Comparison of ENCODE assay signal across 21 cellular contexts in genomic region chr20:43416591-43417228, GRCh38. TPM values are rescaled to one million over a fixed set of nuclear protein-coding genes. Genes with fewer than 3 reads are reported as not detected.
A peak's percentile ranks its signal among the peaks of the same experiment; 100 is the strongest.
DNase-seq lines count a peak whose midpoint lies in the region; ATAC-seq, FAIRE-seq and TF ChIP-seq lines count a peak whose summit lies in the region.
"Had no signal": no experiment of that assay in that cellular context is flagged by ENCODE, and none has a peak within 500 bp of the region (broad histone marks: within the 10 kb centered on the region; RNA-seq: fewer than 3 reads in every experiment).

No MANE protein-coding gene starts in this region.

- TF ChIP-seq EP300 in HepG2 (IDR thresholded peaks at IDR 0.05; ENCODE audit: low read depth in 2 of 2, low read length in 2 of 2) (no peak), HepG2 (CRISPR knock-in tag; IDR thresholded peaks at IDR 0.05; ENCODE audit: borderline replicate concordance) (no peak)

- H3K4me1 ChIP-seq in HepG2 (ENCODE audit: insufficient read depth, low read length) (no peaks in the 10 kb centered on the region), right lobe of liver (no peaks in the 10 kb centered on the region), RWPE2 (ENCODE audit: insufficient read depth, poor library complexity, severe bottlenecking) (no peaks in the 10 kb centered on the region)
- H3K4me1 ChIP-seq: BLaER1, Caco-2 had no signal

- DNase-seq in HepG2 (ENCODE audit: low spot score): no peak
- DNase-seq in right lobe of liver: no peak
- no peak for DNase-seq in RWPE2 (ENCODE audit: low spot score)
- peak; percentile 83 for DNase-seq in mesenteric fat pad (ENCODE audit: low spot score)
- no peak for DNase-seq in NCI-H1417 (lab: John Stamatoyannopoulos, UW)
- DNase-seq in activated T-cell treated with anti-CD3 and anti-CD28 coated beads for 4 hours: no peak
- no peak for DNase-seq in GM10266 (ENCODE audit: extremely low spot score)
- DNase-seq: Caco-2; CD4-positive, CD25-positive, alpha-beta regulatory T cell; CD8-positive, alpha-beta T cell; DMS153; DND-41; GDM1; GOT3; HCEC 1CT had no signal

- intact Hi-C loops in HepG2 (cut with micrococcal nuclease; ENCODE audit: unreplicated experiment): no loop called here
- intact Hi-C loops in right lobe of liver (cut with DNase I): no loop called here

- ATAC-seq in HepG2: peak; percentile 29
- ATAC-seq in right lobe of liver: no peak
- peak; percentile 28 for ATAC-seq in RWPE2 (ENCODE audit: low read depth)
- ATAC-seq in HG03025 (IDR thresholded peaks at IDR 0.05; ENCODE audit: low FRiP score, unreplicated experiment): no peak
- ATAC-seq: CD8-positive, alpha-beta T cell had no signal

- TF ChIP-seq POLR2A in HepG2 (IDR thresholded peaks at IDR 0.05; ENCODE audit: insufficient read depth in 1 of 2, low read depth in 2 of 2, low read length in 2 of 2) (no peak), right lobe of liver (IDR thresholded peaks at IDR 0.05) (no peak)

- H3K27ac ChIP-seq in HepG2 (ENCODE audit: extremely low read length, insufficient read depth, low read length) (no peak overlapping the region), right lobe of liver (no peak overlapping the region), RWPE2 (ENCODE audit: poor library complexity, severe bottlenecking) (no peak overlapping the region)
- H3K27ac ChIP-seq: 22Rv1, BLaER1, C4-2B had no signal

- POLR2A ChIA-PET in HepG2 (lab: Yijun Ruan, JAX): no interaction called here

- in situ Hi-C loops in HepG2 (cut with HindIII; ENCODE audit: extremely low pct_ligation_motif_present, low pct_unique_long_range_greater_than_20kb): no loop called here

- H3K4me2 ChIP-seq in HepG2 (ENCODE audit: low read depth, low read length): no peak overlapping the region
- H3K4me2 ChIP-seq: BLaER1 had no signal

- H3K4me3 ChIP-seq in HepG2 (replicated peaks in 1 of 3; ENCODE audit: insufficient read depth in 1 of 3, low read depth in 2 of 3, low read length in 3 of 3): no peak overlapping the region
- no peak overlapping the region for H3K4me3 ChIP-seq in right lobe of liver
- H3K4me3 ChIP-seq in RWPE2 (ENCODE audit: severe bottlenecking): no peak overlapping the region
- H3K4me3 ChIP-seq: BLaER1 had no signal

- H3K36me3 ChIP-seq in HepG2 (replicated peaks in 1 of 2; ENCODE audit: control insufficient read depth in 1 of 2, insufficient read depth in 2 of 2, low read length in 2 of 2) (no peaks in the 10 kb centered on the region), right lobe of liver (no peaks in the 10 kb centered on the region), RWPE2 (ENCODE audit: low read depth) (no peaks in the 10 kb centered on the region)
- H3K36me3 ChIP-seq: BLaER1 had no signal

- TF ChIP-seq CTCF in HepG2 (CRISPR knock-in tag; IDR thresholded peaks at IDR 0.05) (no peak), right lobe of liver (IDR thresholded peaks at IDR 0.05) (no peak), RWPE2 (IDR thresholded peaks at IDR 0.05; ENCODE audit: poor library complexity, severe bottlenecking) (no peak), GM10266 (IDR thresholded peaks at IDR 0.05; ENCODE audit: control insufficient read depth, insufficient read depth, low read depth, missing control alignments) (no peak)

- H3K9me3 ChIP-seq in HepG2 (ENCODE audit: low read length): peaks cover 34% of the 10 kb centered on the region
- no peaks in the 10 kb centered on the region for H3K9me3 ChIP-seq in right lobe of liver
- peaks cover 20% of the 10 kb centered on the region for H3K9me3 ChIP-seq in RWPE2 (ENCODE audit: severe bottlenecking)

- no peak overlapping the region for H2AFZ ChIP-seq in HepG2 (ENCODE audit: low read length)

- H3K27me3 ChIP-seq in HepG2 (ENCODE audit: control insufficient read depth in 1 of 2, insufficient read depth in 2 of 2, low read length in 2 of 2) (peaks cover 0 to 6% of the 10 kb centered on the region in 2 experiments; a peak in 1 of 5 replicates), right lobe of liver (no peaks in the 10 kb centered on the region), RWPE2 (ENCODE audit: insufficient read depth, poor library complexity, severe bottlenecking) (peaks cover 16% of the 10 kb centered on the region)
- H3K27me3 ChIP-seq: BLaER1 had no signal

- no peaks in the 10 kb centered on the region for H3K79me2 ChIP-seq in HepG2 (ENCODE audit: insufficient read depth, low read length)

- CTCF ChIA-PET in HepG2 (lab: Yijun Ruan, JAX; ENCODE audit: low intra/inter-chr PET ratio, low total read pairs): no interaction called here

- no peak for FAIRE-seq in HepG2 (lab: Jason Lieb, UNC)
- FAIRE-seq: A204.1, GM12891 had no signal

- no TSS peak for BruUV-seq in HepG2 (replicated peaks; lab: Mats Ljungman, UMichigan)

- WGBS in HepG2 (ENCODE audit: low lambda C conversion rate): 35% methylated on average over 6 of the region's 6 CpGs
- WGBS in right lobe of liver (ENCODE audit: insufficient coverage, low coverage, low lambda C conversion rate, missing lambda C conversion rate): 61% methylated on average over 2 of the region's 6 CpGs

- H4K20me1 ChIP-seq in HepG2 (ENCODE audit: insufficient read depth, low read length): no peaks in the 10 kb centered on the region
- H4K20me1 ChIP-seq: BLaER1 had no signal

- H3K9ac ChIP-seq in HepG2 (ENCODE audit: insufficient read depth, low read depth, low read length): no peak overlapping the region
- H3K9ac ChIP-seq: BLaER1 had no signal

- TF ChIP-seq RAD21 in HepG2 (CRISPR knock-in tag; IDR thresholded peaks at IDR 0.05): no peak

TF ChIP-seq in HepG2, 621 proteins besides CTCF, POLR2A, EP300 and RAD21 (continues in another document):
- TF ChIP-seq SP4 (CRISPR knock-in tag; IDR thresholded peaks at IDR 0.05) (no peak), SNAI1 (CRISPR knock-in tag; IDR thresholded peaks at IDR 0.05; ENCODE audit: borderline replicate concordance) (no peak), FOXO4 (CRISPR knock-in tag; conservative IDR thresholded peaks at IDR 0.05) (0 out of 2 replicates have a peak, but pooled peaks have one; percentile 59), AGO1 (IDR thresholded peaks at IDR 0.05; ENCODE audit: low read depth, low read length, poor library complexity, severe bottlenecking) (peak; percentile 33), ZNF468 (CRISPR knock-in tag; IDR thresholded peaks at IDR 0.05) (no peak), ZFX (CRISPR knock-in tag; IDR thresholded peaks at IDR 0.05; ENCODE audit: low read depth) (no peak), MBNL3 (CRISPR knock-in tag; conservative IDR thresholded peaks at IDR 0.05) (no peak)
- TF ChIP-seq, protein P1, sequence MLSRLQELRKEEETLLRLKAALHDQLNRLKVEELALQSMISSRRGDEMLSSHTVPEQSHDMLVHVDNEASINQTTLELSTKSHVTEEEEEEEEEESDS (CRISPR knock-in tag; IDR thresholded peaks at IDR 0.05; ENCODE audit: borderline replicate concordance): no peak

RNA-seq across cellular contexts. Expression of gene SRSF6, which starts 41.0 kb away (rescaled TPM):
- total RNA-seq in HepG2 (2016; rRNA removed; fragmentation: Illumina TruSeq; extraction: Trizol): 184 and 194 TPM in 2 replicates
- total RNA-seq in HepG2 (2016; cell fraction: cytosol; rRNA removed; fragmentation: Illumina TruSeq; extraction: Trizol; ENCODE audit: low read depth): 15.0 and 16.0 TPM in 2 replicates
- total RNA-seq in HepG2 (2016; cell fraction: insoluble cytoplasmic fraction; rRNA removed; fragmentation: Illumina TruSeq; extraction: Trizol): 174 and 198 TPM in 2 replicates
- total RNA-seq in HepG2 (2016; cell fraction: membrane; rRNA removed; fragmentation: Illumina TruSeq; extraction: Trizol): 47.5 and 54.5 TPM in 2 replicates
- total RNA-seq in HepG2 (2016; cell fraction: nucleus; rRNA removed; fragmentation: Illumina TruSeq; extraction: Trizol): 244 and 253 TPM in 2 replicates
- polyA plus RNA-seq in HepG2 (2011; rRNA removed): 151 and 156 TPM in 2 replicates
- 62.2 and 93.1 TPM in 2 replicates for polyA plus RNA-seq in HepG2 (2011; cell fraction: cytosol; rRNA removed)
- polyA plus RNA-seq in HepG2 (2011; cell fraction: nucleus; rRNA removed): 386 and 421 TPM in 2 replicates
- polyA plus RNA-seq in HepG2 (2012): 116 and 122 TPM in 2 replicates
- 13.9 and 17.6 TPM in 2 replicates for polyA plus RNA-seq in HepG2 (2016; cell fraction: cytosol; fragmentation: Illumina TruSeq; extraction: Trizol; ENCODE audit: low read depth)
- 195 and 211 TPM in 2 replicates for polyA plus RNA-seq in HepG2 (2016; cell fraction: insoluble cytoplasmic fraction; fragmentation: Illumina TruSeq; extraction: Trizol; ENCODE audit: low read depth)
- 30.9 and 36.1 TPM in 2 replicates for polyA plus RNA-seq in HepG2 (2016; cell fraction: membrane; fragmentation: Illumina TruSeq; extraction: Trizol; ENCODE audit: low read depth)
- polyA plus RNA-seq in HepG2 (2016; cell fraction: nucleus; fragmentation: Illumina TruSeq; extraction: Trizol; ENCODE audit: insufficient read depth, low read depth): 597 and 599 TPM in 2 replicates
- polyA minus RNA-seq in HepG2 (2011; rRNA and poly(A)+ RNA removed; ENCODE audit: low replicate concordance): 66.2 and 97.9 TPM in 2 replicates
- 39.1 and 45.4 TPM in 2 replicates for polyA minus RNA-seq in HepG2 (2011; cell fraction: cytosol; rRNA and poly(A)+ RNA removed)
- 358 and 382 TPM in 2 replicates for polyA minus RNA-seq in HepG2 (2011; cell fraction: nucleus; rRNA and poly(A)+ RNA removed)
- 100 to 1,000 TPM in 1 of 6 experiments, 10 to 100 TPM in 5; 35.1 to 111 (median 76.8) TPM for total RNA-seq in right lobe of liver
- 99.8 TPM for total RNA-seq in mesenteric fat pad

Comparison
In these comparisons a context has a peak if more than half of its experiments do, and no peak if none do; other contexts are left out.
1. ATAC-seq: peak in HepG2 (single experiment) and RWPE2 (single experiment); none in right lobe of liver (0 of 4) and HG03025 (single experiment).